In the genomic region with DNA sequence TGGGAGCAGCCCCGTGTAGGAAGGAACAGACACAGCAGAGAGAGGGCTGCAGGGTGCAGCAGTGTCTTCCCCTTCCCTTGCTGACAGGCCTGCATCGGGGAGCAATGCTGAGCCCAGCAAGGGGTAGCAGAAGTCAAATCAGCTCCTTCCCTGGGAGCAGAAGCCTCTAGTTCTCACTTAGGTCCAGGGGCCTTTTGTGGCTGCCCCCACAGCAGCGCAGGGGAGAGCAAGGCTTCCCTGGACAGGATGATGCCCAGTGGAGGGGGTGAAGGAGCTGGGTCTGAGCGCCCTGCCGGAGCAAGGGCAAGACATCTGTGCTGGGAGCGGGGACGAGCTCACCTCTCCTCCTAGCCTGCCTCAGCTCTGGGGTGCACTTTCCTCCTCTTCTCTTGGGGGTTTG, we compare ENCODE assay signal across 12 cellular contexts. TPM values are rescaled to one million over a fixed set of nuclear protein-coding genes. Genes with fewer than 3 reads are reported as not detected.
DNase-seq lines count a peak whose midpoint lies in the region; ATAC-seq, FAIRE-seq and TF ChIP-seq lines count a peak whose summit lies in the region.
"Had no signal": no experiment of that assay in that cellular context is flagged by ENCODE, and none has a peak within 500 bp of the region (broad histone marks: within the 10 kb centered on the region; RNA-seq: fewer than 3 reads in every experiment).

No MANE protein-coding gene starts in this region.

- peaks cover 21 to 23% of the 10 kb centered on the region in 2 donors for H3K36me3 Mint-ChIP-seq in stimulated activated naive B cell treated with anti-CD40 and anti-IgM and Interleukin-4, amounts not matched to agents 10 μg/mL and 1 μg/mL and 100 μg/mL, for 72 hours

- H3K27ac ChIP-seq in SJSA1 (0 out of 2 replicates have a peak overlapping the region, but pooled peaks have one; percentile 2), esophagus muscularis mucosa (replicated peaks in 1 of 4) (no peak overlapping the region)

- H3K27me3 Mint-ChIP-seq in stimulated activated naive B cell treated with anti-CD40 and anti-IgM and Interleukin-4, amounts not matched to agents 10 μg/mL and 1 μg/mL and 100 μg/mL, for 72 hours = no peaks in the 10 kb centered on the region

- H3K27me3 ChIP-seq in SJSA1 (replicated peaks) = no peaks in the 10 kb centered on the region
- peaks cover 0 to 11% (median 0%) of the 10 kb centered on the region in 4 donors for H3K27me3 ChIP-seq in esophagus muscularis mucosa

- intact Hi-C loops in esophagus muscularis mucosa (cut with DNase I) = no loop called here

- H3K4me3 ChIP-seq in SJSA1 (peak overlapping the region; percentile 35), esophagus muscularis mucosa (peak overlapping the region; percentile 18 to 45 (median 29))

- no peak for ATAC-seq in stimulated activated naive B cell treated with anti-CD40 and anti-IgM and Interleukin-4, amounts not matched to agents 10 μg/mL and 1 μg/mL and 100 μg/mL, for 72 hours (replicated peaks)

- H3K4me3 Mint-ChIP-seq in stimulated activated naive B cell treated with anti-CD40 and anti-IgM and Interleukin-4, amounts not matched to agents 10 μg/mL and 1 μg/mL and 100 μg/mL, for 72 hours = peak overlapping the region; percentile 93 to 96

- no peak for FAIRE-seq in D721Med (lab: Jason Lieb, UNC)
- FAIRE-seq: HTR-8/SVneo, keratinocyte had no signal

- TF ChIP-seq CTCF in esophagus muscularis mucosa (IDR thresholded peaks at IDR 0.05) (no peak), GM20000 (IDR thresholded peaks at IDR 0.05; ENCODE audit: extremely low read depth, missing control alignments) (no peak), D721Med (IDR thresholded peaks at IDR 0.05; ENCODE audit: insufficient read depth, missing control alignments) (no peak)

- DNase-seq in NCI-H82 (lab: John Stamatoyannopoulos, UW) = peak; percentile 48
- DNase-seq in NCI-H82 treated with DMSO at 0.1 percent for 48 hours (lab: John Stamatoyannopoulos, UW; ENCODE audit: unreplicated experiment) = no peak
- DNase-seq in SJSA1 (ENCODE audit: low read depth in 1 of 2, low spot score in 2 of 2) = no peak
- no peak for DNase-seq in esophagus muscularis mucosa (ENCODE audit: extremely low spot score)
- DNase-seq in stimulated activated naive B cell treated with anti-CD40 and anti-IgM and Interleukin-4, amounts not matched to agents 10 μg/mL and 1 μg/mL and 100 μg/mL, for 72 hours = no peak
- no peak for DNase-seq in GM20000 (ENCODE audit: low spot score)
- no peak for DNase-seq in D721Med (ENCODE audit: insufficient read length, low spot score)
- no peak for DNase-seq in activated CD4-positive, CD25-positive, alpha-beta regulatory T cell (lab: John Stamatoyannopoulos, UW)

- H3K4me1 Mint-ChIP-seq in stimulated activated naive B cell treated with anti-CD40 and anti-IgM and Interleukin-4, amounts not matched to agents 10 μg/mL and 1 μg/mL and 100 μg/mL, for 72 hours = peaks cover 23 to 43% of the 10 kb centered on the region in 2 donors

- no peak for TF ChIP-seq EP300 in esophagus muscularis mucosa (IDR thresholded peaks at IDR 0.05)

- H3K36me3 ChIP-seq in SJSA1 (peaks cover 38% of the 10 kb centered on the region), esophagus muscularis mucosa (no peaks in the 10 kb centered on the region)

- no peaks in the 10 kb centered on the region for H3K9me3 ChIP-seq in SJSA1 (replicated peaks)
- no peaks in the 10 kb centered on the region for H3K9me3 ChIP-seq in esophagus muscularis mucosa

- H3K4me1 ChIP-seq in SJSA1 (replicated peaks) (peaks cover 55% of the 10 kb centered on the region), esophagus muscularis mucosa (peaks cover 0 to 15% (median 7%) of the 10 kb centered on the region in 4 donors)

- no peaks in the 10 kb centered on the region for H3K9me3 Mint-ChIP-seq in stimulated activated naive B cell treated with anti-CD40 and anti-IgM and Interleukin-4, amounts not matched to agents 10 μg/mL and 1 μg/mL and 100 μg/mL, for 72 hours

- 73% methylated on average over 7 of the region's 7 CpGs for WGBS in esophagus muscularis mucosa

- TF ChIP-seq POLR2A in esophagus muscularis mucosa (IDR thresholded peaks at IDR 0.05; ENCODE audit: low read depth) = no peak

- peak overlapping the region; percentile 70 for H3K27ac Mint-ChIP-seq in stimulated activated naive B cell treated with anti-CD40 and anti-IgM and Interleukin-4, amounts not matched to agents 10 μg/mL and 1 μg/mL and 100 μg/mL, for 72 hours

RNA-seq across cellular contexts. Expression of a gene that starts 0.8 kb away (rescaled TPM):
- total RNA-seq in SJSA1 (2014; rRNA removed; shearing (Covaris generic)) = 34.8 and 61.9 TPM in 2 replicates
- 10 to 100 TPM in 1 of 4 donors, 1 to 10 TPM in 3; 5.8 to 13.3 (median 9.7) TPM for total RNA-seq in esophagus muscularis mucosa
- total RNA-seq: A172 had no signal

RNA-seq across cellular contexts. Expression of a gene that starts 16.6 kb away (rescaled TPM):
- total RNA-seq in SJSA1 (2014; rRNA removed; shearing (Covaris generic)) = 89.8 and 101 TPM in 2 replicates
- total RNA-seq in esophagus muscularis mucosa = 10 to 100 TPM; 39.0 to 41.3 (median 40.7) TPM

RNA-seq across cellular contexts. Expression of a gene that starts 24.0 kb away (rescaled TPM):
- total RNA-seq in SJSA1 (2014; rRNA removed; shearing (Covaris generic)) = 11.4 and 13.6 TPM in 2 replicates
- total RNA-seq in esophagus muscularis mucosa = not detected
- total RNA-seq: A172 had no signal

RNA-seq across cellular contexts. Expression of a gene that starts 33.8 kb away (rescaled TPM):
- 29.5 and 39.0 TPM in 2 replicates for total RNA-seq in SJSA1 (2014; rRNA removed; shearing (Covaris generic))
- total RNA-seq in esophagus muscularis mucosa = 10 to 100 TPM; 22.9 to 82.6 (median 56.3) TPM

RNA-seq across cellular contexts. Expression of a gene that starts 43.9 kb away (rescaled TPM):
- total RNA-seq in SJSA1 (2014; rRNA removed; shearing (Covaris generic)) = not detected in 2 replicates
- total RNA-seq in esophagus muscularis mucosa = 1 to 10 TPM in 1 of 4 donors, not detected in 3; 1.8 TPM
- total RNA-seq: A172, H4 had no signal

Comparison
In these comparisons a context has a peak if more than half of its experiments do, and no peak if none do; other contexts are left out.
1. RNA of a gene that starts 24.0 kb away (total RNA-seq): 11.4 to 13.6 TPM in SJSA1; not detected in esophagus muscularis mucosa; every median in the first group is over 10 times any median in the second.